ENCODE assay signal across 1 cellular context in genomic region chr17:19464033-19465026, GRCh38.
TF ChIP-seq lines count a peak whose summit lies in the region.

No MANE protein-coding gene starts in this region.

TF ChIP-seq in GM12878, 131 proteins besides CTCF, POLR2A, EP300 and RAD21:
- no peak for TF ChIP-seq HCFC1 (IDR thresholded peaks at IDR 0.05; ENCODE audit: low read length)
- peak; percentile 67; the same call in 1 of the 2 replicates for TF ChIP-seq RAD51 (IDR thresholded peaks at IDR 0.05)
- TF ChIP-seq SUPT20H (IDR thresholded peaks at IDR 0.05; ENCODE audit: borderline replicate concordance, control insufficient read depth, low read depth, low read length): no peak
- no peak for TF ChIP-seq E4F1 (IDR thresholded peaks at IDR 0.05; ENCODE audit: borderline replicate concordance, partially characterized antibody)
